In genomic region chr1:36157115-36157903, GRCh38 we compare ENCODE assay signal across 8 cellular contexts. TPM values are rescaled to one million over a fixed set of nuclear protein-coding genes. Genes with fewer than 3 reads are reported as not detected.
DNase-seq lines count a peak whose midpoint lies in the region; ATAC-seq and TF ChIP-seq lines count a peak whose summit lies in the region.

No MANE protein-coding gene starts in this region.

- CTCF ChIA-PET in activated CD4-positive, alpha-beta memory T cell treated with anti-CD3 and anti-CD28 coated beads for 36 hours (lab: Charles Lee), result interaction anchor here (1.5 to 5.7 kb wide), 2 partner anchors 31 to 129 kb away, joined by 7 to 29 read pairs; no protein-coding TSS in a partner anchor

- POLR2A ChIA-PET in activated CD4-positive, alpha-beta memory T cell treated with anti-CD3 and anti-CD28 coated beads for 36 hours (lab: Charles Lee), result interaction anchor here (1.7 to 3.0 kb wide), 2 partner anchors 67 to 229 kb away, joined by 4 to 14 read pairs; partner anchors contain the start of gene THRAP3

- no peaks in the 10 kb centered on the region for H3K27me3 Mint-ChIP-seq in activated CD4-positive, alpha-beta memory T cell treated with anti-CD3 and anti-CD28 coated beads for 36 hours

- peaks cover 46% of the 10 kb centered on the region for H3K4me1 ChIP-seq in rectal smooth muscle tissue (ENCODE audit: control insufficient read depth, insufficient read depth, low read length)

- peak overlapping the region; percentile 43 for H3K9ac ChIP-seq in rectal smooth muscle tissue (ENCODE audit: low read length)

- no peaks in the 10 kb centered on the region for H3K9me3 Mint-ChIP-seq in activated CD4-positive, alpha-beta memory T cell treated with anti-CD3 and anti-CD28 coated beads for 36 hours

- peak overlapping the region; percentile 92 for H3K27ac Mint-ChIP-seq in activated CD4-positive, alpha-beta memory T cell treated with anti-CD3 and anti-CD28 coated beads for 36 hours

- peak overlapping the region; percentile 86 for H3K4me3 Mint-ChIP-seq in activated CD4-positive, alpha-beta memory T cell treated with anti-CD3 and anti-CD28 coated beads for 36 hours

- no peak for TF ChIP-seq CTCF in fibroblast of the aortic adventitia (IDR thresholded peaks at IDR 0.05; ENCODE audit: insufficient read depth, low read length)

- H3K27me3 ChIP-seq in rectal smooth muscle tissue (ENCODE audit: control insufficient read depth, insufficient read depth, low read length), result no peaks in the 10 kb centered on the region

- DNase-seq in NCI-H1694 (lab: John Stamatoyannopoulos, UW) (peak; percentile 26), NCI-H1694 treated with DMSO at 0.1 percent for 48 hours (lab: John Stamatoyannopoulos, UW) (no peak), fibroblast of the aortic adventitia (ENCODE audit: low read depth) (no peak), NCI-H128 (lab: John Stamatoyannopoulos, UW; ENCODE audit: unreplicated experiment) (no peak), SW480 (ENCODE audit: low spot score) (no peak)
- DNase-seq in activated CD4-positive, alpha-beta memory T cell treated with anti-CD3 and anti-CD28 coated beads for 36 hours, result peak; percentile 30

- no peaks in the 10 kb centered on the region for H3K36me3 ChIP-seq in rectal smooth muscle tissue (ENCODE audit: control insufficient read depth, insufficient read depth, low read length)

- ATAC-seq in GM21619 (IDR thresholded peaks at IDR 0.05; ENCODE audit: unreplicated experiment), result no peak

- peak overlapping the region; percentile 97 for H3K27ac ChIP-seq in rectal smooth muscle tissue (ENCODE audit: low read depth, low read length)

- peak overlapping the region; percentile 92 for H3K4me3 ChIP-seq in fibroblast of the aortic adventitia (ENCODE audit: low read depth, low read length)
- peak overlapping the region; percentile 88 for H3K4me3 ChIP-seq in rectal smooth muscle tissue (ENCODE audit: low read length)

- H3K4me1 Mint-ChIP-seq in activated CD4-positive, alpha-beta memory T cell treated with anti-CD3 and anti-CD28 coated beads for 36 hours (ENCODE audit: low read depth), result peaks cover 63% of the 10 kb centered on the region

- peaks cover 13% of the 10 kb centered on the region for H3K36me3 Mint-ChIP-seq in activated CD4-positive, alpha-beta memory T cell treated with anti-CD3 and anti-CD28 coated beads for 36 hours

- intact Hi-C loops in activated CD4-positive, alpha-beta memory T cell treated with anti-CD3 and anti-CD28 coated beads for 36 hours (cut with micrococcal nuclease), result loop anchor here (1.0 to 10.0 kb wide), 4 partner anchors 67 to 1317 kb away; partner anchors contain the start of genes SFPQ, THRAP3 and ZC3H12A

RNA-seq across cellular contexts. Expression of gene MAP7D1, which starts 1.3 kb away (rescaled TPM):
- 100 to 1,000 TPM; 138 to 143 TPM for total RNA-seq in activated CD4-positive, alpha-beta memory T cell treated with anti-CD3 and anti-CD28 coated beads for 36 hours
- total RNA-seq in fibroblast of the aortic adventitia (ENCODE audit: low replicate concordance), result 114 and 180 TPM in 2 replicates

RNA-seq across cellular contexts. Expression of gene TRAPPC3, which starts 8.0 kb away (rescaled TPM):
- 10 to 100 TPM; 56.7 to 56.8 TPM for total RNA-seq in activated CD4-positive, alpha-beta memory T cell treated with anti-CD3 and anti-CD28 coated beads for 36 hours
- total RNA-seq in fibroblast of the aortic adventitia (ENCODE audit: low replicate concordance), result 80.8 and 102 TPM in 2 replicates

RNA-seq across cellular contexts. Expression of gene COL8A2, which starts 32.3 kb away (rescaled TPM):
- total RNA-seq in activated CD4-positive, alpha-beta memory T cell treated with anti-CD3 and anti-CD28 coated beads for 36 hours, result not detected
- 11.0 and 20.9 TPM in 2 replicates for total RNA-seq in fibroblast of the aortic adventitia (ENCODE audit: low replicate concordance)

Comparison
In these comparisons a context has a peak if more than half of its experiments do, and no peak if none do; other contexts are left out.
1. DNase-seq: peak in NCI-H1694 (single experiment) and activated CD4-positive, alpha-beta memory T cell treated with anti-CD3 and anti-CD28 coated beads for 36 hours (single experiment); none in NCI-H1694 treated with DMSO at 0.1 percent for 48 hours (single experiment), fibroblast of the aortic adventitia (single experiment), NCI-H128 (single experiment) and SW480 (single experiment).
2. RNA of gene COL8A2, which starts 32.3 kb away (total RNA-seq): 11.0 to 20.9 TPM in fibroblast of the aortic adventitia; not detected in activated CD4-positive, alpha-beta memory T cell treated with anti-CD3 and anti-CD28 coated beads for 36 hours; every median in the first group is over 10 times any median in the second.